ENCODE assay signal across 25 cellular contexts in the genomic region with DNA sequence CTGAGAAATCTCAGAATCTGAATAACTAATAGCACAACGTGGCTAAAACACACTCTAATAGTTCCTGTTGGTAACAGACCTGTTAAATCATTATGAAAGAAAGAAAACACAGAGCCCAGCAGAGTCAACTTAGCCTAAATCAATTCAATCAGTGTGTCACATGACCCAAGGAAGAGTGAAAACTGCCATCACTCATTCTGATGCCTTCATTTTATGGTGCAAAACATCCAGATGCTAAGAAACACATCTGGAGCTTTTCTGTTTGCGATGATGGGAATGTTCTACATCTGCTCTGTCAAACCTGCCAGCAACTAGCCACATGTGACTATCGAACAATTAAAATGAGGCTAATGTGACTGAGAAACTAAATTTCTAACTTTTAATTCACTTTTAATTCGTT.
"Had no signal": no experiment of that assay in that cellular context is flagged by ENCODE, and none has a peak within 500 bp of the region (broad histone marks: within the 10 kb centered on the region; RNA-seq: fewer than 3 reads in every experiment).

No MANE protein-coding gene starts in this region.

- H3K9me3 Mint-ChIP-seq: IgD-negative memory B cell had no signal

- H3K9me3 ChIP-seq: MG63, SJSA1 had no signal

- H3K36me3 Mint-ChIP-seq: IgD-negative memory B cell had no signal

- H3K27me3 Mint-ChIP-seq: IgD-negative memory B cell had no signal

- H3K27me3 ChIP-seq: MG63, SJSA1 had no signal

- H3K36me3 ChIP-seq: MG63, SJSA1 had no signal

- H3K4me3 Mint-ChIP-seq: IgD-negative memory B cell had no signal

- H3K4me3 ChIP-seq: MG63, SJSA1, SK-N-MC had no signal

- ATAC-seq: HepG2 had no signal

- H3K27ac Mint-ChIP-seq: IgD-negative memory B cell had no signal

- DNase-seq: KBM-7, MG63, NCI-H1092, NCI-H1105 treated with DMSO at 0.1 percent for 48 hours, NCI-H1417 treated with DMSO at 0.1 percent for 48 hours, NCI-H146, NCI-H1694 treated with DMSO at 0.1 percent for 48 hours, NCI-H1930, NCI-H2081, NCI-H2107, NCI-H2171, NCI-H226, NCI-H446, NCI-H510A, NCI-H524 treated with DMSO at 0.1 percent for 48 hours, NCI-H69, NCI-H774, Right ventricle myocardium superior, RPMI8226, SIG-M5 had no signal

- FAIRE-seq: HepG2, RCC 7860 had no signal

- H3K27ac ChIP-seq: SJSA1, SK-N-MC had no signal
